In genomic region chr5:149422429-149423286, GRCh38 we compare ENCODE assay signal across 8 cellular contexts. TPM values are rescaled to one million over a fixed set of nuclear protein-coding genes. Genes with fewer than 3 reads are reported as not detected.
A peak's percentile ranks its signal among the peaks of the same experiment; 100 is the strongest.
DNase-seq lines count a peak whose midpoint lies in the region; ATAC-seq and TF ChIP-seq lines count a peak whose summit lies in the region.

No MANE protein-coding gene starts in this region.

- H3K27ac ChIP-seq in aorta (ENCODE audit: low read depth in 1 of 2, low read length in 2 of 2) (peak overlapping the region in 1 of 2 donors; percentile 64), substantia nigra (ENCODE audit: low read depth, low read length, poor library complexity, severe bottlenecking) (no peak overlapping the region)

- no peak for DNase-seq in activated naive CD8-positive, alpha-beta T cell treated with anti-CD3 and anti-CD28 coated beads, Interleukin-2, amount 10 ng/mL, durations not matched to agents 7 days and 5 days
- DNase-seq in activated naive CD8-positive, alpha-beta T cell treated with anti-CD3 and anti-CD28 coated beads for 36 hours, result no peak
- DNase-seq in endothelial cell (ENCODE audit: low spot score), result peak; percentile 24
- peak in 2 of 3 donors; percentile 44 to 63 for DNase-seq in mucosa of descending colon
- peak in 1 of 2 donors; percentile 82 for DNase-seq in aorta
- no peak for DNase-seq in substantia nigra (lab: John Stamatoyannopoulos, UW)
- no peak for DNase-seq in NCI-H2081 (lab: John Stamatoyannopoulos, UW)
- no peak for DNase-seq in OCI-M2 (lab: John Stamatoyannopoulos, UW; ENCODE audit: unreplicated experiment)

- peaks cover 9% of the 10 kb centered on the region for H3K4me1 Mint-ChIP-seq in activated naive CD8-positive, alpha-beta T cell treated with anti-CD3 and anti-CD28 coated beads, Interleukin-2, amount 10 ng/mL, durations not matched to agents 7 days and 5 days
- peaks cover 7% of the 10 kb centered on the region for H3K4me1 Mint-ChIP-seq in activated naive CD8-positive, alpha-beta T cell treated with anti-CD3 and anti-CD28 coated beads for 36 hours
- H3K4me1 Mint-ChIP-seq in endothelial cell (ENCODE audit: unreplicated experiment), result peaks cover 28% of the 10 kb centered on the region

- H3K4me1 ChIP-seq in mucosa of descending colon (ENCODE audit: low read depth) (no peaks in the 10 kb centered on the region), aorta (ENCODE audit: control insufficient read depth in 1 of 2, insufficient read depth in 2 of 2, low read length in 2 of 2) (no peaks in the 10 kb centered on the region)

- WGBS in aorta, 2 donors, result 4 to 6% methylated on average over 22 of the region's 22 CpGs

- intact Hi-C loops in mucosa of descending colon (cut with DNase I, micrococcal nuclease) (no loop called here), aorta (cut with DNase I) (no loop called here)

- no peaks in the 10 kb centered on the region for H3K9me3 ChIP-seq in mucosa of descending colon
- H3K9me3 ChIP-seq in aorta (ENCODE audit: control insufficient read depth, low read length), result no peaks in the 10 kb centered on the region

- TF ChIP-seq CTCF in endothelial cell (IDR thresholded peaks at IDR 0.05; ENCODE audit: unreplicated experiment), result no peak
- no peak for TF ChIP-seq CTCF in mucosa of descending colon (IDR thresholded peaks at IDR 0.05)

- POLR2A ChIA-PET in activated naive CD8-positive, alpha-beta T cell treated with anti-CD3 and anti-CD28 coated beads, Interleukin-2, amount 10 ng/mL, durations not matched to agents 7 days and 5 days (lab: Charles Lee), result no interaction called here

- H3K9me3 Mint-ChIP-seq in activated naive CD8-positive, alpha-beta T cell treated with anti-CD3 and anti-CD28 coated beads, Interleukin-2, amount 10 ng/mL, durations not matched to agents 7 days and 5 days, result no peaks in the 10 kb centered on the region
- H3K9me3 Mint-ChIP-seq in activated naive CD8-positive, alpha-beta T cell treated with anti-CD3 and anti-CD28 coated beads for 36 hours, result no peaks in the 10 kb centered on the region
- no peaks in the 10 kb centered on the region for H3K9me3 Mint-ChIP-seq in endothelial cell (ENCODE audit: unreplicated experiment)

- no peaks in the 10 kb centered on the region for H3K36me3 Mint-ChIP-seq in activated naive CD8-positive, alpha-beta T cell treated with anti-CD3 and anti-CD28 coated beads, Interleukin-2, amount 10 ng/mL, durations not matched to agents 7 days and 5 days
- no peaks in the 10 kb centered on the region for H3K36me3 Mint-ChIP-seq in activated naive CD8-positive, alpha-beta T cell treated with anti-CD3 and anti-CD28 coated beads for 36 hours
- peaks cover 10% of the 10 kb centered on the region for H3K36me3 Mint-ChIP-seq in endothelial cell (ENCODE audit: low read depth, unreplicated experiment)

- H3K4me3 ChIP-seq in mucosa of descending colon (no peak overlapping the region), aorta (ENCODE audit: low read length in 2 of 2) (no peak overlapping the region)

- H3K27me3 Mint-ChIP-seq in activated naive CD8-positive, alpha-beta T cell treated with anti-CD3 and anti-CD28 coated beads, Interleukin-2, amount 10 ng/mL, durations not matched to agents 7 days and 5 days, result no peaks in the 10 kb centered on the region
- peaks cover 3% of the 10 kb centered on the region for H3K27me3 Mint-ChIP-seq in activated naive CD8-positive, alpha-beta T cell treated with anti-CD3 and anti-CD28 coated beads for 36 hours
- H3K27me3 Mint-ChIP-seq in endothelial cell (ENCODE audit: unreplicated experiment), result peaks cover 4% of the 10 kb centered on the region

- H3K27me3 ChIP-seq in aorta (ENCODE audit: control insufficient read depth in 1 of 2, insufficient read depth in 2 of 2, low read length in 1 of 2), result no peaks in the 10 kb centered on the region

- ATAC-seq in activated naive CD8-positive, alpha-beta T cell treated with anti-CD3 and anti-CD28 coated beads, Interleukin-2, amount 10 ng/mL, durations not matched to agents 7 days and 5 days (ENCODE audit: low read depth), result peak; percentile 78
- ATAC-seq in mucosa of descending colon (peak; percentile 55), aorta (ENCODE audit: low FRiP score) (peak; percentile 45)

- no peak overlapping the region for H3K4me3 Mint-ChIP-seq in activated naive CD8-positive, alpha-beta T cell treated with anti-CD3 and anti-CD28 coated beads, Interleukin-2, amount 10 ng/mL, durations not matched to agents 7 days and 5 days
- no peak overlapping the region for H3K4me3 Mint-ChIP-seq in activated naive CD8-positive, alpha-beta T cell treated with anti-CD3 and anti-CD28 coated beads for 36 hours
- no peak overlapping the region for H3K4me3 Mint-ChIP-seq in endothelial cell (ENCODE audit: unreplicated experiment)

- H3K27ac Mint-ChIP-seq in activated naive CD8-positive, alpha-beta T cell treated with anti-CD3 and anti-CD28 coated beads, Interleukin-2, amount 10 ng/mL, durations not matched to agents 7 days and 5 days, result no peak overlapping the region
- no peak overlapping the region for H3K27ac Mint-ChIP-seq in activated naive CD8-positive, alpha-beta T cell treated with anti-CD3 and anti-CD28 coated beads for 36 hours
- peak overlapping the region; percentile 42 for H3K27ac Mint-ChIP-seq in endothelial cell (ENCODE audit: unreplicated experiment)

- H3K36me3 ChIP-seq in mucosa of descending colon (ENCODE audit: low read depth) (no peaks in the 10 kb centered on the region), aorta (ENCODE audit: control insufficient read depth in 1 of 2, insufficient read depth in 2 of 2, low read length in 1 of 2) (peaks cover 9 to 31% of the 10 kb centered on the region in 2 donors)

RNA-seq across cellular contexts. Expression of gene IL17B, which starts 43.6 kb away (rescaled TPM):
- not detected for total RNA-seq in activated naive CD8-positive, alpha-beta T cell treated with anti-CD3 and anti-CD28 coated beads, Interleukin-2, amount 10 ng/mL, durations not matched to agents 7 days and 5 days
- total RNA-seq in activated naive CD8-positive, alpha-beta T cell treated with anti-CD3 and anti-CD28 coated beads for 36 hours, result not detected
- total RNA-seq in endothelial cell (ENCODE audit: unreplicated experiment), result not detected
- total RNA-seq in mucosa of descending colon, result under 1 TPM in 1 of 3 donors, not detected in 2; 0.92 TPM
- 10 to 100 TPM in 1 of 2 donors, 1 to 10 TPM in 1; 2.8 to 18.0 TPM for total RNA-seq in aorta
- polyA plus RNA-seq in aorta, result 1 to 10 TPM; 7.6 to 9.0 TPM

Comparison
In these comparisons a context has a peak if more than half of its experiments do, and no peak if none do; other contexts are left out.
1. DNase-seq: peak in endothelial cell (single experiment) and mucosa of descending colon (2 of 3); none in activated naive CD8-positive, alpha-beta T cell treated with anti-CD3 and anti-CD28 coated beads, Interleukin-2, amount 10 ng/mL, durations not matched to agents 7 days and 5 days (single experiment), activated naive CD8-positive, alpha-beta T cell treated with anti-CD3 and anti-CD28 coated beads for 36 hours (single experiment), substantia nigra (0 of 49), NCI-H2081 (0 of 2) and OCI-M2 (single experiment).
2. Peak in every context shown above with its lines, with median percentiles within 50 percentile points of each other: ATAC-seq.